In the genomic region with DNA sequence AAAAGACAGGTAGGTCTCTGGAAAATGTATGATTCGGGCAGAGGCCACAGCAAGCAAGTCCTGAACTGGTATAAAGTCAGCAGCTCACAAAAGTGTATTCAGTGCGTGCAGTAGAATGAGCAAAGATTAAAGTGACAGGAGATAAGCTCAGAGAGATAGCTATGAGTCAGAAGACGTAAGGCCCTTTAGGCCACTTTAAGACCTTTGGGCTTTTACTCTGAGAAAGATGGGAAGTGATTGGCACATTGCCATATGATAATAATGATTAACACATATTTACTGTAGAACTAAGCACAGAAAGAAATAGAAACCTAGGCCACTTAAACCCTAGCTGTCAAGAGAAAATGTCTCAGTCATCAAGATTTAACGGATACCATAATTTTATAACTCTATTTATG, we compare ENCODE assay signal across 14 cellular contexts. TPM values are rescaled to one million over a fixed set of nuclear protein-coding genes. Genes with fewer than 3 reads are reported as not detected.
A peak's percentile ranks its signal among the peaks of the same experiment; 100 is the strongest.
DNase-seq lines count a peak whose midpoint lies in the region; TF ChIP-seq lines count a peak whose summit lies in the region.
"Had no signal": no experiment of that assay in that cellular context is flagged by ENCODE, and none has a peak within 500 bp of the region (broad histone marks: within the 10 kb centered on the region; RNA-seq: fewer than 3 reads in every experiment).

No MANE protein-coding gene starts in this region.

- no peaks in the 10 kb centered on the region for H3K36me3 ChIP-seq in endocrine pancreas (ENCODE audit: control insufficient read depth, insufficient read depth, low read length)
- H3K36me3 ChIP-seq: brain microvascular endothelial cell, suprapubic skin had no signal

- H3K27ac Mint-ChIP-seq in Calu3 (ENCODE audit: unreplicated experiment), result peak overlapping the region; percentile 21
- H3K27ac Mint-ChIP-seq in mesothelial cell of epicardium, result peak overlapping the region; percentile 7
- no peak overlapping the region for H3K27ac Mint-ChIP-seq in endothelial cell (ENCODE audit: unreplicated experiment)

- H3K4me3 Mint-ChIP-seq in Calu3 (ENCODE audit: low read depth, unreplicated experiment), result peak overlapping the region; percentile 39
- H3K4me3 Mint-ChIP-seq in mesothelial cell of epicardium, result no peak overlapping the region
- no peak overlapping the region for H3K4me3 Mint-ChIP-seq in endothelial cell (ENCODE audit: unreplicated experiment)
- H3K4me3 Mint-ChIP-seq: CD14-positive monocyte had no signal

- H3K27me3 Mint-ChIP-seq in Calu3 (ENCODE audit: unreplicated experiment) (no peaks in the 10 kb centered on the region), mesothelial cell of epicardium (ENCODE audit: low read depth) (no peaks in the 10 kb centered on the region), endothelial cell (ENCODE audit: unreplicated experiment) (no peaks in the 10 kb centered on the region)

- peaks cover 12% of the 10 kb centered on the region for H3K4me1 ChIP-seq in endocrine pancreas (ENCODE audit: control insufficient read depth, insufficient read depth, low read length)
- H3K4me1 ChIP-seq: suprapubic skin had no signal

- no peak for DNase-seq in Calu3
- DNase-seq in M059J (ENCODE audit: low read depth), result peak; percentile 17
- DNase-seq in mesothelial cell of epicardium (ENCODE audit: low spot score in 2 of 2, unreplicated experiment in 2 of 2), result no peak
- no peak for DNase-seq in endothelial cell (ENCODE audit: low spot score)
- no peak for DNase-seq in activated T-cell treated with anti-CD3 and anti-CD28 coated beads for 4 hours
- DNase-seq in D341Med (ENCODE audit: low spot score), result no peak
- DNase-seq in NCI-H1105 treated with DMSO at 0.1 percent for 48 hours (lab: John Stamatoyannopoulos, UW), result no peak
- DNase-seq: brain microvascular endothelial cell, left cardiac atrium, NCI-H2107 had no signal

- intact Hi-C loops in Calu3 (cut with micrococcal nuclease; ENCODE audit: unreplicated experiment), result loop anchor here (10.0 kb wide), 1 partner anchor 550 kb away; no protein-coding TSS in a partner anchor

- TF ChIP-seq CTCF in Calu3 (IDR thresholded peaks at IDR 0.05; ENCODE audit: unreplicated experiment) (no peak), mesothelial cell of epicardium (IDR thresholded peaks at IDR 0.05; ENCODE audit: unreplicated experiment) (no peak), endothelial cell (IDR thresholded peaks at IDR 0.05; ENCODE audit: unreplicated experiment) (no peak)

- H3K36me3 Mint-ChIP-seq in Calu3 (ENCODE audit: insufficient read depth, unreplicated experiment) (no peaks in the 10 kb centered on the region), mesothelial cell of epicardium (no peaks in the 10 kb centered on the region), endothelial cell (ENCODE audit: low read depth, unreplicated experiment) (no peaks in the 10 kb centered on the region)

- no peak overlapping the region for H3K9ac ChIP-seq in endocrine pancreas (ENCODE audit: control insufficient read depth, insufficient read depth, low read length)

- no peaks in the 10 kb centered on the region for H3K9me3 ChIP-seq in endocrine pancreas (ENCODE audit: control insufficient read depth, low read length)
- H3K9me3 ChIP-seq: suprapubic skin had no signal

- H3K4me3 ChIP-seq in endocrine pancreas (ENCODE audit: control insufficient read depth, insufficient read depth, low read length), result peak overlapping the region; percentile 36
- H3K4me3 ChIP-seq: SK-N-MC, suprapubic skin had no signal

- CTCF ChIA-PET in Calu3 (lab: Charles Lee), result no interaction called here

- no TSS peak for BruUV-seq in Calu3 (replicated peaks; lab: Mats Ljungman, UMichigan)

- H3K4me1 Mint-ChIP-seq in Calu3 (ENCODE audit: low read depth, unreplicated experiment) (peaks cover 11% of the 10 kb centered on the region), mesothelial cell of epicardium (peaks cover 28% of the 10 kb centered on the region), endothelial cell (ENCODE audit: unreplicated experiment) (no peaks in the 10 kb centered on the region)
- H3K4me1 Mint-ChIP-seq: CD14-positive monocyte had no signal

- H3K9me3 Mint-ChIP-seq in Calu3 (ENCODE audit: low read depth, unreplicated experiment) (no peaks in the 10 kb centered on the region), mesothelial cell of epicardium (no peaks in the 10 kb centered on the region), endothelial cell (ENCODE audit: unreplicated experiment) (no peaks in the 10 kb centered on the region)
- H3K9me3 Mint-ChIP-seq: CD14-positive monocyte had no signal

- no peaks in the 10 kb centered on the region for H3K27me3 ChIP-seq in endocrine pancreas (ENCODE audit: control insufficient read depth, insufficient read depth, low read length)
- H3K27me3 ChIP-seq: brain microvascular endothelial cell, suprapubic skin had no signal

RNA-seq across cellular contexts. Expression of a gene that starts 51.7 kb away (rescaled TPM):
- total RNA-seq in Calu3 (2022) (19.7 and 22.5 TPM in 2 replicates), mesothelial cell of epicardium (64.2 to 67.5 TPM (median 64.6 TPM) in 3 replicates), endothelial cell (ENCODE audit: unreplicated experiment) (48.6 TPM)
- 9.7 and 12.2 TPM in 2 replicates for total RNA-seq in M059J (2014; rRNA removed; shearing (Covaris generic))

RNA-seq across cellular contexts. Expression of a gene that starts 52.0 kb away (rescaled TPM):
- 60.4 and 65.5 TPM in 2 replicates for total RNA-seq in Calu3 (2022)
- total RNA-seq in M059J (2014; rRNA removed; shearing (Covaris generic)), result 38.2 and 47.9 TPM in 2 replicates
- total RNA-seq in mesothelial cell of epicardium, result 40.6 to 48.8 TPM (median 44.8 TPM) in 3 replicates
- total RNA-seq in endothelial cell (ENCODE audit: unreplicated experiment), result 25.4 TPM
